8 cellular contexts compared by ENCODE assay signal in genomic region chr19:41531438-41532311, GRCh38. TPM values are rescaled to one million over a fixed set of nuclear protein-coding genes. Genes with fewer than 3 reads are reported as not detected.
A peak's percentile ranks its signal among the peaks of the same experiment; 100 is the strongest.
DNase-seq lines count a peak whose midpoint lies in the region; ATAC-seq and TF ChIP-seq lines count a peak whose summit lies in the region.

No MANE protein-coding gene starts in this region.

- H3K4me3 ChIP-seq in ovary (no peak overlapping the region), tibial nerve (peak overlapping the region in 2 of 4 donors; percentile 16 to 19)

- H3K36me3 Mint-ChIP-seq in activated CD8-positive, alpha-beta T cell treated with anti-CD3 and anti-CD28 coated beads for 36 hours (ENCODE audit: low read depth), result peaks cover 12% of the 10 kb centered on the region
- H3K36me3 Mint-ChIP-seq in endothelial cell (ENCODE audit: low read depth, unreplicated experiment), result peaks cover 42% of the 10 kb centered on the region

- intact Hi-C loops in activated CD8-positive, alpha-beta T cell treated with anti-CD3 and anti-CD28 coated beads for 36 hours (cut with micrococcal nuclease), result no loop called here
- intact Hi-C loops in ovary (cut with DNase I), result no loop called here

- TF ChIP-seq POLR2A in GM18526 (IDR thresholded peaks at IDR 0.05; ENCODE audit: extremely low read depth, insufficient read length) (peak; percentile 73), ovary (IDR thresholded peaks at IDR 0.05) (no peak), tibial nerve (IDR thresholded peaks at IDR 0.05) (peak; percentile 57 to 70)

- no peaks in the 10 kb centered on the region for H3K36me3 ChIP-seq in ovary
- no peaks in the 10 kb centered on the region for H3K36me3 ChIP-seq in tibial nerve

- POLR2A ChIA-PET in activated CD8-positive, alpha-beta T cell treated with anti-CD3 and anti-CD28 coated beads for 36 hours (lab: Charles Lee), result interaction anchor here (0.9 to 2.2 kb wide), 9 partner anchors 14 to 268 kb away, joined by 3 to 9 read pairs (median 5); partner anchors contain the start of gene HNRNPUL1

- peak; percentile 75 for ATAC-seq in activated CD8-positive, alpha-beta T cell treated with anti-CD3 and anti-CD28 coated beads for 36 hours
- ATAC-seq in GM21526 (IDR thresholded peaks at IDR 0.05; ENCODE audit: low FRiP score, unreplicated experiment), result no peak

- TF ChIP-seq EP300 in ovary (IDR thresholded peaks at IDR 0.05) (no peak), tibial nerve (IDR thresholded peaks at IDR 0.05) (peak; percentile 76 to 87)

- H3K27ac Mint-ChIP-seq in activated CD8-positive, alpha-beta T cell treated with anti-CD3 and anti-CD28 coated beads for 36 hours, result peak overlapping the region; percentile 93
- peak overlapping the region; percentile 98 for H3K27ac Mint-ChIP-seq in endothelial cell (ENCODE audit: unreplicated experiment)

- WGBS in ovary, 3 donors, result 21 to 23% (median 21%) methylated on average over 13 of the region's 13 CpGs
- 21 to 22% methylated on average over 13 of the region's 13 CpGs for WGBS in tibial nerve, 2 donors

- H3K27me3 Mint-ChIP-seq in activated CD8-positive, alpha-beta T cell treated with anti-CD3 and anti-CD28 coated beads for 36 hours, result peaks cover 24% of the 10 kb centered on the region
- H3K27me3 Mint-ChIP-seq in endothelial cell (ENCODE audit: unreplicated experiment), result peaks cover 15% of the 10 kb centered on the region

- H3K9me3 ChIP-seq in ovary, result no peaks in the 10 kb centered on the region
- no peaks in the 10 kb centered on the region for H3K9me3 ChIP-seq in tibial nerve

- H3K4me1 ChIP-seq in ovary (ENCODE audit: insufficient read depth) (no peaks in the 10 kb centered on the region), tibial nerve (peaks cover 0 to 11% (median 6%) of the 10 kb centered on the region in 4 donors)

- CTCF ChIA-PET in activated CD8-positive, alpha-beta T cell treated with anti-CD3 and anti-CD28 coated beads for 36 hours (lab: Charles Lee), result interaction anchor here (1.1 to 3.3 kb wide), 9 partner anchors 11 to 82 kb away, joined by 3 to 22 read pairs (median 5); no protein-coding TSS in a partner anchor

- H3K27ac ChIP-seq in ovary (no peak overlapping the region), tibial nerve (peak overlapping the region; percentile 19 to 83 (median 71))

- peaks cover 74% of the 10 kb centered on the region for H3K4me1 Mint-ChIP-seq in activated CD8-positive, alpha-beta T cell treated with anti-CD3 and anti-CD28 coated beads for 36 hours (ENCODE audit: low read depth)
- H3K4me1 Mint-ChIP-seq in endothelial cell (ENCODE audit: unreplicated experiment), result peaks cover 68% of the 10 kb centered on the region

- TF ChIP-seq CTCF in activated CD8-positive, alpha-beta T cell treated with anti-CD3 and anti-CD28 coated beads for 36 hours (IDR thresholded peaks at IDR 0.05), result no peak
- TF ChIP-seq CTCF in endothelial cell (IDR thresholded peaks at IDR 0.05; ENCODE audit: unreplicated experiment) (no peak), ovary (IDR thresholded peaks at IDR 0.05) (no peak), tibial nerve (IDR thresholded peaks at IDR 0.05) (no peak)

- peaks cover 22% of the 10 kb centered on the region for H3K9me3 Mint-ChIP-seq in activated CD8-positive, alpha-beta T cell treated with anti-CD3 and anti-CD28 coated beads for 36 hours
- peaks cover 9% of the 10 kb centered on the region for H3K9me3 Mint-ChIP-seq in endothelial cell (ENCODE audit: unreplicated experiment)

- H3K27me3 ChIP-seq in ovary (no peaks in the 10 kb centered on the region), tibial nerve (no peaks in the 10 kb centered on the region)

- DNase-seq in M059J (ENCODE audit: low read depth), result peak; percentile 9
- DNase-seq in activated CD8-positive, alpha-beta T cell treated with anti-CD3 and anti-CD28 coated beads for 36 hours, result peak; percentile 92
- peak; percentile 16 for DNase-seq in endothelial cell (ENCODE audit: low spot score)
- peak in 3 of 5 donors; percentile 24 to 63 (median 36) for DNase-seq in ovary
- peak; percentile 56 to 85 for DNase-seq in tibial nerve (ENCODE audit: low spot score in 2 of 2)
- DNase-seq in NCI-H2081 treated with DMSO at 0.1 percent for 48 hours (lab: John Stamatoyannopoulos, UW), result no peak

- H3K4me3 Mint-ChIP-seq in activated CD8-positive, alpha-beta T cell treated with anti-CD3 and anti-CD28 coated beads for 36 hours, result peak overlapping the region; percentile 81
- H3K4me3 Mint-ChIP-seq in endothelial cell (ENCODE audit: unreplicated experiment), result peak overlapping the region; percentile 87

RNA-seq across cellular contexts. Expression of gene CEACAM21, which starts 44.3 kb away (rescaled TPM):
- total RNA-seq in M059J (2014; rRNA removed; shearing (Covaris generic)), result not detected in 2 replicates
- 10 to 100 TPM; 17.7 to 19.8 TPM for total RNA-seq in activated CD8-positive, alpha-beta T cell treated with anti-CD3 and anti-CD28 coated beads for 36 hours
- total RNA-seq in endothelial cell (ENCODE audit: unreplicated experiment) (74.1 TPM), ovary (1 to 10 TPM in 3 of 7 donors, under 1 TPM in 2, not detected in 2; 0.25 to 1.8 (median 1.1) TPM), tibial nerve (1 to 10 TPM in 1 of 4 donors, under 1 TPM in 2, not detected in 1; 0.60 to 2.2 (median 0.87) TPM)
- 10 to 100 TPM in 1 of 2 donors, 1 to 10 TPM in 1; 3.0 to 11.4 TPM for polyA plus RNA-seq in ovary

Comparison
In these comparisons a context has a peak if more than half of its experiments do, and no peak if none do; other contexts are left out.
1. H3K27ac ChIP-seq: peak in tibial nerve (4 of 4); none in ovary (0 of 2).
2. RNA of gene CEACAM21, which starts 44.3 kb away (total RNA-seq): 74.1 TPM in endothelial cell (single experiment) and 17.7 to 19.8 TPM in activated CD8-positive, alpha-beta T cell treated with anti-CD3 and anti-CD28 coated beads for 36 hours; 0.60 to 2.2 TPM in tibial nerve, 0.25 to 1.8 TPM in ovary and not detected in M059J; every median in the first group is over 4 times any median in the second.